In genomic region chr13:30798776-30799625, GRCh38 we compare ENCODE assay signal across 27 cellular contexts.
DNase-seq lines count a peak whose midpoint lies in the region; ATAC-seq and TF ChIP-seq lines count a peak whose summit lies in the region.
"Had no signal": no experiment of that assay in that cellular context is flagged by ENCODE, and none has a peak within 500 bp of the region (broad histone marks: within the 10 kb centered on the region; RNA-seq: fewer than 3 reads in every experiment).

No MANE protein-coding gene starts in this region.

- H3K27me3 Mint-ChIP-seq in endothelial cell (ENCODE audit: unreplicated experiment), result no peaks in the 10 kb centered on the region
- H3K27me3 Mint-ChIP-seq in mesothelial cell of epicardium (ENCODE audit: low read depth), result no peaks in the 10 kb centered on the region
- no peaks in the 10 kb centered on the region for H3K27me3 Mint-ChIP-seq in stimulated activated memory B cell treated with anti-CD40 and anti-IgM and Interleukin-4, amounts not matched to agents 10 μg/mL and 1 μg/mL and 100 μg/mL, for 72 hours
- H3K27me3 Mint-ChIP-seq: effector memory CD8-positive, alpha-beta T cell had no signal

- H3K36me3 ChIP-seq in uterus, result no peaks in the 10 kb centered on the region
- H3K36me3 ChIP-seq: thoracic aorta had no signal

- no peak for ATAC-seq in stimulated activated memory B cell treated with anti-CD40 and anti-IgM and Interleukin-4, amounts not matched to agents 10 μg/mL and 1 μg/mL and 100 μg/mL, for 72 hours
- ATAC-seq: CD8-positive, alpha-beta T cell; effector memory CD8-positive, alpha-beta T cell; left lobe of liver had no signal

- H3K4me1 Mint-ChIP-seq in endothelial cell (ENCODE audit: unreplicated experiment), result peaks cover 20% of the 10 kb centered on the region
- peaks cover 45% of the 10 kb centered on the region for H3K4me1 Mint-ChIP-seq in mesothelial cell of epicardium
- peaks cover 39% of the 10 kb centered on the region for H3K4me1 Mint-ChIP-seq in stimulated activated memory B cell treated with anti-CD40 and anti-IgM and Interleukin-4, amounts not matched to agents 10 μg/mL and 1 μg/mL and 100 μg/mL, for 72 hours

- peak overlapping the region; percentile 53 to 60 for H3K27ac ChIP-seq in uterus
- H3K27ac ChIP-seq: 22Rv1, PC-9, thoracic aorta had no signal

- DNase-seq in DMS79 treated with DMSO at 0.1 percent for 48 hours (lab: John Stamatoyannopoulos, UW), result peak; percentile 11
- DNase-seq in DMS79 (lab: John Stamatoyannopoulos, UW), result no peak
- DNase-seq in endothelial cell (ENCODE audit: low spot score), result no peak
- DNase-seq in mesothelial cell of epicardium (ENCODE audit: low spot score in 2 of 2, unreplicated experiment in 2 of 2), result no peak
- peak; percentile 35 for DNase-seq in uterus
- no peak for DNase-seq in NK-92 (lab: John Stamatoyannopoulos, UW; ENCODE audit: unreplicated experiment)
- DNase-seq in activated naive CD4-positive, alpha-beta T cell (lab: John Stamatoyannopoulos, UW), result no peak
- DNase-seq: activated CD4-positive, alpha-beta T cell treated with anti-CD3 and anti-CD28 coated beads for 4 hours; activated naive CD4-positive, alpha-beta T cell treated with anti-CD3 and anti-CD28 coated beads for 36 hours; activated T-cell treated with anti-CD3 and anti-CD28 coated beads, Interleukin-2, amount 50 U/mL, for 48 hours; AML-193; anterior cingulate cortex; CD8-positive, alpha-beta T cell; effector memory CD8-positive, alpha-beta T cell; midbrain; NCI-H1092 treated with DMSO at 0.1 percent for 48 hours; NCI-H2029; NCI-H345; PC-9; SHP77 treated with DMSO at 0.1 percent for 48 hours; stimulated activated CD4-positive, alpha-beta T cell treated with anti-CD3 and anti-CD28 coated beads, Interleukin-1b, Interleukin-23, amount 100 ng/mL, for 48 hours; T-helper 1 cell had no signal

- no peak for TF ChIP-seq CTCF in endothelial cell (IDR thresholded peaks at IDR 0.05; ENCODE audit: unreplicated experiment)
- no peak for TF ChIP-seq CTCF in mesothelial cell of epicardium (IDR thresholded peaks at IDR 0.05; ENCODE audit: unreplicated experiment)
- TF ChIP-seq CTCF in uterus (IDR thresholded peaks at IDR 0.05), result no peak

- no peaks in the 10 kb centered on the region for H3K36me3 Mint-ChIP-seq in endothelial cell (ENCODE audit: low read depth, unreplicated experiment)
- H3K36me3 Mint-ChIP-seq in mesothelial cell of epicardium, result no peaks in the 10 kb centered on the region
- H3K36me3 Mint-ChIP-seq in stimulated activated memory B cell treated with anti-CD40 and anti-IgM and Interleukin-4, amounts not matched to agents 10 μg/mL and 1 μg/mL and 100 μg/mL, for 72 hours, result no peaks in the 10 kb centered on the region
- H3K36me3 Mint-ChIP-seq: CD8-positive, alpha-beta T cell had no signal

- no peaks in the 10 kb centered on the region for H3K9me3 ChIP-seq in uterus
- H3K9me3 ChIP-seq: thoracic aorta had no signal

- H3K4me1 ChIP-seq in uterus, result no peaks in the 10 kb centered on the region

- H3K27ac Mint-ChIP-seq in endothelial cell (ENCODE audit: unreplicated experiment), result peak overlapping the region; percentile 9
- H3K27ac Mint-ChIP-seq in mesothelial cell of epicardium, result peak overlapping the region; percentile 54
- no peak overlapping the region for H3K27ac Mint-ChIP-seq in stimulated activated memory B cell treated with anti-CD40 and anti-IgM and Interleukin-4, amounts not matched to agents 10 μg/mL and 1 μg/mL and 100 μg/mL, for 72 hours
- H3K27ac Mint-ChIP-seq: activated naive CD4-positive, alpha-beta T cell treated with anti-CD3 and anti-CD28 coated beads for 36 hours; progenitor cell of endocrine pancreas had no signal

- H3K9me3 Mint-ChIP-seq in endothelial cell (ENCODE audit: unreplicated experiment) (no peaks in the 10 kb centered on the region), mesothelial cell of epicardium (no peaks in the 10 kb centered on the region)
- no peaks in the 10 kb centered on the region for H3K9me3 Mint-ChIP-seq in stimulated activated memory B cell treated with anti-CD40 and anti-IgM and Interleukin-4, amounts not matched to agents 10 μg/mL and 1 μg/mL and 100 μg/mL, for 72 hours
- H3K9me3 Mint-ChIP-seq: activated naive CD4-positive, alpha-beta T cell treated with anti-CD3 and anti-CD28 coated beads for 36 hours; CD8-positive, alpha-beta T cell; effector memory CD8-positive, alpha-beta T cell had no signal

- intact Hi-C loops in uterus (cut with DNase I; ENCODE audit: low total_unique reads), result loop anchor here (10.0 kb wide), 1 partner anchor 334 kb away; the partner anchor contains the start of gene HMGB1

- no peaks in the 10 kb centered on the region for H3K27me3 ChIP-seq in uterus

- TF ChIP-seq POLR2A in uterus (IDR thresholded peaks at IDR 0.05), result no peak

- H3K4me3 ChIP-seq in uterus, result no peak overlapping the region
- H3K4me3 ChIP-seq: PC-9, thoracic aorta had no signal

- H3K4me3 Mint-ChIP-seq in endothelial cell (ENCODE audit: unreplicated experiment), result no peak overlapping the region
- no peak overlapping the region for H3K4me3 Mint-ChIP-seq in mesothelial cell of epicardium
- no peak overlapping the region for H3K4me3 Mint-ChIP-seq in stimulated activated memory B cell treated with anti-CD40 and anti-IgM and Interleukin-4, amounts not matched to agents 10 μg/mL and 1 μg/mL and 100 μg/mL, for 72 hours
- H3K4me3 Mint-ChIP-seq: activated naive CD4-positive, alpha-beta T cell treated with anti-CD3 and anti-CD28 coated beads for 36 hours; CD8-positive, alpha-beta T cell; effector memory CD8-positive, alpha-beta T cell had no signal

Comparison
In these comparisons a context has a peak if more than half of its experiments do, and no peak if none do; other contexts are left out.
1. DNase-seq: peak in DMS79 treated with DMSO at 0.1 percent for 48 hours (single experiment) and uterus (2 of 2); none in DMS79 (single experiment), endothelial cell (single experiment), mesothelial cell of epicardium (0 of 2), NK-92 (single experiment) and activated naive CD4-positive, alpha-beta T cell (0 of 4).